ENCODE assay signal across 16 cellular contexts in the genomic region with DNA sequence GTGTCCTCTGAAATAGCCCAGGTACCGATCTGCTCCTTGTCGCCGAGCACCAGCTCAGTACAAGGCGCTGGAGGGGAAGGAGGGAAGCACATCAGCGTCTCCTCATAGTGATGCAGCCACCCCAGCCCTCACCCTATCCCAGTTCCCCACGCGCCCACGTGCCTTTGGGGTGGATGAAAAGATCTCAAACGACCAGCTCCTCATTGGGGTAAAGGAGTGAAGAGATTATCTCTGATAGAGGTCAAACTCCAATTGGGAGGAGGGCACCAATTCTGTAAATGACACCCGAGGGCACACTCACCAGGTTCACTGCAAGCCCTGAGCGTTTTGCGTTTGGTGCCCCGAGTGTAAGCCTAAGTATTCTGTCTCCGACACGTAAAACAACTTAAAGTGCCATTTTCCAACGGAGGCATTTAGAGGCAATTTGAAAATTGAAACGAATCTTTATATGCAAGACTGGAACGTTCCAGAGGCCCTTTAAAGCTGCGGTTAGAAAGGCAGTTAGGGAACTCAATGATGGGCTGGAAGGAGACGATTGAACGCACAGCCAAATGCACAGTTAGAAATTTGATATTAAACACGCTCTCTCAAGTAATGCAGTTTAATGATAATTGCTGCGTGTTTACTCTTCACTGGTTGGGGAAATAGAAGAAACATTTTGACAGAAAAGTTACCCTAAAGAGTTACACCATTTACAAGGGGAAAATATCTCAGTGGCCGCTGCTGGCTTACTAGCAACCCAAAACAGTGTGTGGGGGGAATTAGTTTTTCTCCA. TPM values are rescaled to one million over a fixed set of nuclear protein-coding genes. Genes with fewer than 3 reads are reported as not detected.
DNase-seq lines count a peak whose midpoint lies in the region; ATAC-seq and TF ChIP-seq lines count a peak whose summit lies in the region.
"Had no signal": no experiment of that assay in that cellular context is flagged by ENCODE, and none has a peak within 500 bp of the region (broad histone marks: within the 10 kb centered on the region; RNA-seq: fewer than 3 reads in every experiment).

No MANE protein-coding gene starts in this region.

- no peaks in the 10 kb centered on the region for H3K36me3 ChIP-seq in psoas muscle (ENCODE audit: insufficient read depth in 1 of 2, low read depth in 1 of 2)
- H3K36me3 ChIP-seq: tibial artery had no signal

- ATAC-seq in psoas muscle: no peak

- TF ChIP-seq CTCF in epithelial cell of proximal tubule (conservative IDR thresholded peaks at IDR 0.05; ENCODE audit: low read depth, low read length) (no peak), psoas muscle (IDR thresholded peaks at IDR 0.05) (no peak)

- no peaks in the 10 kb centered on the region for H3K9me3 ChIP-seq in psoas muscle
- H3K9me3 ChIP-seq: tibial artery had no signal

- peaks cover 3% of the 10 kb centered on the region for H3K4me1 ChIP-seq in psoas muscle

- in situ Hi-C loops in KBM-7 (cut with MboI; ENCODE audit: low pct_unique_long_range_greater_than_20kb, low sequenced_read_pairs): loop anchor here (25.0 kb wide), 1 partner anchor 704 kb away; no protein-coding TSS in a partner anchor

- peak; percentile 11 for DNase-seq in NCI-H146 (lab: John Stamatoyannopoulos, UW)
- DNase-seq in NCI-H146 treated with DMSO at 0.1 percent for 48 hours (lab: John Stamatoyannopoulos, UW; ENCODE audit: unreplicated experiment): no peak
- peak; percentile 8 for DNase-seq in KBM-7
- no peak for DNase-seq in epithelial cell of proximal tubule (ENCODE audit: low read depth)
- no peak for DNase-seq in psoas muscle
- DNase-seq in T1000 (lab: John Stamatoyannopoulos, UW): no peak
- DNase-seq in NOMO-1 (lab: John Stamatoyannopoulos, UW; ENCODE audit: unreplicated experiment in 2 of 2): no peak
- no peak for DNase-seq in T-helper 9 cell
- DNase-seq: GF-D8; MV-4-11; PC-3; stimulated activated CD4-positive, alpha-beta T cell treated with anti-CD3 and anti-CD28 coated beads, Interleukin-2, amount 100 ng/mL, for 24 hours; tibial artery had no signal

- H3K4me3 ChIP-seq in epithelial cell of proximal tubule (ENCODE audit: low read depth, low read length) (peak overlapping the region; percentile 53), psoas muscle (peak overlapping the region; percentile 55)
- H3K4me3 ChIP-seq: SK-N-MC had no signal

- intact Hi-C loops in psoas muscle (cut with DNase I): loop anchor here in 1 of 2 donors (10.0 kb wide), 1 partner anchor 571 kb away; no protein-coding TSS in a partner anchor

- peaks cover 0 to 84% (median 23%) of the 10 kb centered on the region in 3 donors for H3K27me3 ChIP-seq in psoas muscle (ENCODE audit: insufficient read depth in 3 of 3, low read length in 2 of 3)

- H3K27ac ChIP-seq in psoas muscle: no peak overlapping the region
- H3K27ac ChIP-seq: SK-N-MC, tibial artery, VCaP had no signal

- WGBS in psoas muscle, 3 donors: 20 to 23% (median 21%) methylated on average over 24 of the region's 24 CpGs

RNA-seq across cellular contexts. Expression of a gene that starts 8.9 kb away (rescaled TPM):
- total RNA-seq in epithelial cell of proximal tubule (5.7 and 10.7 TPM in 2 replicates), psoas muscle (1 to 10 TPM in 2 of 4 donors, under 1 TPM in 2; 0.69 to 3.3 (median 1.2) TPM)
- 1 to 10 TPM; 1.1 to 3.4 (median 1.2) TPM for polyA plus RNA-seq in psoas muscle
- total RNA-seq: A673, PC-3 had no signal

Comparison
In these comparisons a context has a peak if more than half of its experiments do, and no peak if none do; other contexts are left out.
1. DNase-seq: peak in NCI-H146 (single experiment) and KBM-7 (single experiment); none in NCI-H146 treated with DMSO at 0.1 percent for 48 hours (single experiment), epithelial cell of proximal tubule (single experiment), psoas muscle (0 of 2), T1000 (single experiment), NOMO-1 (0 of 2) and T-helper 9 cell (single experiment).